Comparison of ENCODE assay signal across 9 cellular contexts in the genomic region with DNA sequence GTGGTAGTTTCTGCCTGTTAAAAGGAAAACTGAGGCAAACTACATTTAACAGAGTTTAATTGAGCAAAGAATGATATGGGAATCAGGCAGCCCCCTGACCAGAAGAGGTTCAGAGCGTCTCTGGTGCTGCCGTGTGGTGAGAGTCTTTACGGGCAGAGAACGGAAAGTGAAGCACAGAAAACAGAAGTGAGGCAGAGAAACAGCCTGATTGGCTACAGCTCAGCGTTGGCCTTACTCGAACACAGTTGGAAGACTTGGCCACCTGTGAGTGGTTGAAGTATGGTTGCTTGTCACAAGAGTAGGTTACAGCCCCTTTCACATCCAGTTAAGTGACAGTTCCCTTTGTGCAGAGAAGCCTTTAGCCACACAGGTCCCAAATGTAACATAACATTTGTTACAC. TPM values are rescaled to one million over a fixed set of nuclear protein-coding genes. Genes with fewer than 3 reads are reported as not detected.
DNase-seq lines count a peak whose midpoint lies in the region; ATAC-seq and TF ChIP-seq lines count a peak whose summit lies in the region.
"Had no signal": no experiment of that assay in that cellular context is flagged by ENCODE, and none has a peak within 500 bp of the region (broad histone marks: within the 10 kb centered on the region; RNA-seq: fewer than 3 reads in every experiment).

No MANE protein-coding gene starts in this region.

- H3K27me3 ChIP-seq in tibial artery = no peaks in the 10 kb centered on the region

- peak overlapping the region in 1 of 2 donors; percentile 16 for H3K27ac ChIP-seq in tibial artery

- TF ChIP-seq CTCF in tibial artery (IDR thresholded peaks at IDR 0.05) = no peak

- CTCF ChIA-PET in activated CD8-positive, alpha-beta memory T cell treated with anti-CD3 and anti-CD28 coated beads, Interleukin-2, amount 10 ng/mL, durations not matched to agents 7 days and 5 days (lab: Charles Lee) = interaction anchor here (1.3 to 3.4 kb wide), 4 partner anchors 10 to 475 kb away, joined by 3 to 21 read pairs (median 3); no protein-coding TSS in a partner anchor

- peak overlapping the region; percentile 14 for H3K27ac Mint-ChIP-seq in activated CD8-positive, alpha-beta memory T cell treated with anti-CD3 and anti-CD28 coated beads, Interleukin-2, amount 10 ng/mL, durations not matched to agents 7 days and 5 days

- peak overlapping the region; percentile 69 for H3K4me3 Mint-ChIP-seq in activated CD8-positive, alpha-beta memory T cell treated with anti-CD3 and anti-CD28 coated beads, Interleukin-2, amount 10 ng/mL, durations not matched to agents 7 days and 5 days

- no peaks in the 10 kb centered on the region for H3K36me3 Mint-ChIP-seq in activated CD8-positive, alpha-beta memory T cell treated with anti-CD3 and anti-CD28 coated beads, Interleukin-2, amount 10 ng/mL, durations not matched to agents 7 days and 5 days

- peak; percentile 52 for DNase-seq in ELF-1 (ENCODE audit: low read depth, low spot score)
- peak; percentile 66 for DNase-seq in activated CD8-positive, alpha-beta memory T cell treated with anti-CD3 and anti-CD28 coated beads, Interleukin-2, amount 10 ng/mL, durations not matched to agents 7 days and 5 days
- DNase-seq in left kidney (ENCODE audit: low read depth, low spot score) = peak; percentile 52
- no peak for DNase-seq in tibial artery
- no peak for DNase-seq in NCI-H1436 treated with DMSO at 0.1 percent for 48 hours (lab: John Stamatoyannopoulos, UW)
- DNase-seq in dedifferentiated amniotic fluid mesenchymal stem cell (ENCODE audit: extremely low spot score) = no peak

- no peaks in the 10 kb centered on the region for H3K9me3 Mint-ChIP-seq in activated CD8-positive, alpha-beta memory T cell treated with anti-CD3 and anti-CD28 coated beads, Interleukin-2, amount 10 ng/mL, durations not matched to agents 7 days and 5 days (ENCODE audit: low read depth)

- H3K36me3 ChIP-seq in tibial artery = no peaks in the 10 kb centered on the region

- peaks cover 0 to 10% (median 4%) of the 10 kb centered on the region in 4 donors for H3K4me1 ChIP-seq in tibial artery

- H3K9me3 ChIP-seq in tibial artery = no peaks in the 10 kb centered on the region

- H3K4me3 ChIP-seq in tibial artery = peak overlapping the region; percentile 33 to 42

- ATAC-seq in GM19455 (IDR thresholded peaks at IDR 0.05; ENCODE audit: unreplicated experiment) (peak; percentile 99), HG03520 (IDR thresholded peaks at IDR 0.05; ENCODE audit: unreplicated experiment) (peak; percentile 97)
- ATAC-seq in activated CD8-positive, alpha-beta memory T cell treated with anti-CD3 and anti-CD28 coated beads, Interleukin-2, amount 10 ng/mL, durations not matched to agents 7 days and 5 days = peak; percentile 93
- ATAC-seq: HCT116 had no signal

- H3K4me1 Mint-ChIP-seq in activated CD8-positive, alpha-beta memory T cell treated with anti-CD3 and anti-CD28 coated beads, Interleukin-2, amount 10 ng/mL, durations not matched to agents 7 days and 5 days = peaks cover 17% of the 10 kb centered on the region

- intact Hi-C loops in tibial artery (cut with DNase I; ENCODE audit: low total_unique reads) = no loop called here

- peaks cover 16% of the 10 kb centered on the region for H3K27me3 Mint-ChIP-seq in activated CD8-positive, alpha-beta memory T cell treated with anti-CD3 and anti-CD28 coated beads, Interleukin-2, amount 10 ng/mL, durations not matched to agents 7 days and 5 days

RNA-seq across cellular contexts. Expression of gene FBP1, which starts 16.9 kb away (rescaled TPM):
- under 1 TPM; 0.26 to 0.30 TPM for total RNA-seq in activated CD8-positive, alpha-beta memory T cell treated with anti-CD3 and anti-CD28 coated beads, Interleukin-2, amount 10 ng/mL, durations not matched to agents 7 days and 5 days

Comparison
In these comparisons a context has a peak if more than half of its experiments do, and no peak if none do; other contexts are left out.
1. DNase-seq: peak in ELF-1 (single experiment), activated CD8-positive, alpha-beta memory T cell treated with anti-CD3 and anti-CD28 coated beads, Interleukin-2, amount 10 ng/mL, durations not matched to agents 7 days and 5 days (single experiment) and left kidney (single experiment); none in tibial artery (0 of 2), NCI-H1436 treated with DMSO at 0.1 percent for 48 hours (single experiment) and dedifferentiated amniotic fluid mesenchymal stem cell (single experiment).
2. Peak in every context shown above with its lines, with median percentiles within 50 percentile points of each other: ATAC-seq.